Comparison of ENCODE assay signal across 25 cellular contexts in genomic region chr4:52058275-52058674, GRCh38. TPM values are rescaled to one million over a fixed set of nuclear protein-coding genes. Genes with fewer than 3 reads are reported as not detected.
DNase-seq lines count a peak whose midpoint lies in the region; ATAC-seq and TF ChIP-seq lines count a peak whose summit lies in the region.
"Had no signal": no experiment of that assay in that cellular context is flagged by ENCODE, and none has a peak within 500 bp of the region (broad histone marks: within the 10 kb centered on the region; RNA-seq: fewer than 3 reads in every experiment).

No MANE protein-coding gene starts in this region.

- ATAC-seq in IMR-90 (ENCODE audit: low read depth): no peak
- peak; percentile 90 for ATAC-seq in left lobe of liver
- no peak for ATAC-seq in HG02885 (IDR thresholded peaks at IDR 0.05; ENCODE audit: poor library complexity, unreplicated experiment)
- ATAC-seq: A549, GM23338, HCT116 had no signal

- H2BK120ac ChIP-seq in IMR-90 (ENCODE audit: low read depth, low read length): no peak overlapping the region

- no peaks in the 10 kb centered on the region for H3K9me3 Mint-ChIP-seq in MCF 10A (ENCODE audit: unreplicated experiment)
- H3K9me3 Mint-ChIP-seq: CD4-positive, alpha-beta memory T cell; GM23338; H9 had no signal

- H3K14ac ChIP-seq in IMR-90 (replicated peaks; ENCODE audit: low read depth, low read length): no peak overlapping the region

- no peak overlapping the region for H3K23ac ChIP-seq in IMR-90 (ENCODE audit: low read depth, low read length)

- H3K9ac ChIP-seq in IMR-90 (ENCODE audit: low read depth, low read length): no peak overlapping the region

- DNase-seq in breast epithelium (ENCODE audit: low spot score in 2 of 2) (no peak), MCF 10A (ENCODE audit: unreplicated experiment) (no peak), IMR-90 (no peak), left lobe of liver (ENCODE audit: low spot score) (peak; percentile 63), stomach (no peak), NCI-H2107 (lab: John Stamatoyannopoulos, UW) (no peak)
- DNase-seq: 8988T; ACHN; AML-193; BE2C; C1 segment of cervical spinal cord; Calu3; CD4-positive, alpha-beta memory T cell; COR-L47; DMS53; DMS79 treated with DMSO at 0.1 percent for 48 hours; GF-D8; H9 had no signal

- H3K27me3 ChIP-seq in breast epithelium (no peaks in the 10 kb centered on the region), IMR-90 (ENCODE audit: control insufficient read depth, insufficient read depth, low read length) (no peaks in the 10 kb centered on the region), stomach (peaks cover 0 to under 1% (median 0%) of the 10 kb centered on the region in 3 donors)
- H3K27me3 ChIP-seq: BE2C had no signal

- WGBS in IMR-90 (ENCODE audit: extremely low coverage in 2 of 2, insufficient read length in 1 of 2), 2 experiments: no CpG with 5 or more reads among the region's 1 CpG
- 64 to 89% (median 82%) methylated on average over 1 of the region's 1 CpG for WGBS in stomach, 5 donors

- no peak overlapping the region for H2BK5ac ChIP-seq in IMR-90 (ENCODE audit: low read depth, low read length, poor library complexity, severe bottlenecking)

- H4K8ac ChIP-seq in IMR-90 (ENCODE audit: low read depth in 2 of 2, low read length in 2 of 2): no peak overlapping the region

- in situ Hi-C loops in IMR-90 (cut with MboI; ENCODE audit: low sequenced_read_pairs): no loop called here

- POLR2A ChIA-PET in MCF 10A (lab: Yijun Ruan, JAX): interaction anchor here (1.3 kb wide), 1 partner anchor 44 kb away, joined by 3 read pairs; no protein-coding TSS in a partner anchor
- POLR2A ChIA-PET in IMR-90 (lab: Charles Lee; ENCODE audit: unreplicated experiment): no interaction called here

- TF ChIP-seq CTCF in breast epithelium (IDR thresholded peaks at IDR 0.05) (no peak), MCF 10A (IDR thresholded peaks at IDR 0.05; ENCODE audit: unreplicated experiment) (no peak), IMR-90 (conservative IDR thresholded peaks at IDR 0.05; ENCODE audit: low read depth, low read length) (no peak), stomach (IDR thresholded peaks at IDR 0.05) (no peak)

- H3K4me3 ChIP-seq in breast epithelium (no peak overlapping the region), IMR-90 (ENCODE audit: insufficient read depth, low read depth, low read length) (no peak overlapping the region), stomach (no peak overlapping the region)
- H3K4me3 ChIP-seq: A549, GM23338 had no signal

- TF ChIP-seq RAD21 in IMR-90 (IDR thresholded peaks at IDR 0.05; ENCODE audit: low read length): no peak

- TF ChIP-seq EP300 in stomach (IDR thresholded peaks at IDR 0.05): no peak

- no peak overlapping the region for H4K91ac ChIP-seq in IMR-90 (ENCODE audit: insufficient read depth, low read depth, low read length)

- intact Hi-C loops in breast epithelium (cut with DNase I; ENCODE audit: low total_unique reads): no loop called here
- intact Hi-C loops in MCF 10A (cut with micrococcal nuclease): no loop called here
- intact Hi-C loops in IMR-90 (cut with micrococcal nuclease): loop anchor here (10.0 kb wide), 1 partner anchor 63 kb away; no protein-coding TSS in a partner anchor
- intact Hi-C loops in stomach (cut with DNase I; ENCODE audit: low total_unique reads): no loop called here

- H3K4me2 ChIP-seq in IMR-90 (ENCODE audit: low read depth, low read length): no peak overlapping the region
- H3K4me2 ChIP-seq: A549, GM23338 had no signal

- no peak overlapping the region for H3K4me3 Mint-ChIP-seq in MCF 10A (ENCODE audit: unreplicated experiment)
- H3K4me3 Mint-ChIP-seq: CD4-positive, alpha-beta memory T cell; GM23338; H9 had no signal

- H2AFZ ChIP-seq in IMR-90 (replicated peaks; ENCODE audit: low read length, poor library complexity): no peak overlapping the region
- H2AFZ ChIP-seq: GM23338 had no signal

- H3K79me1 ChIP-seq in IMR-90 (ENCODE audit: low read depth in 1 of 2, low read length in 2 of 2): no peaks in the 10 kb centered on the region

- no peaks in the 10 kb centered on the region for H3K9me3 ChIP-seq in breast epithelium
- H3K9me3 ChIP-seq in IMR-90 (ENCODE audit: control insufficient read depth, insufficient read depth, low read length): no peaks in the 10 kb centered on the region
- H3K9me3 ChIP-seq in stomach: no peaks in the 10 kb centered on the region
- H3K9me3 ChIP-seq: A549, BE2C had no signal

- BruUV-seq in MCF 10A (replicated peaks; lab: Mats Ljungman, UMichigan) (no TSS peak), IMR-90 (replicated peaks; lab: Mats Ljungman, UMichigan) (no TSS peak)

- peaks cover 16% of the 10 kb centered on the region for H3K36me3 Mint-ChIP-seq in MCF 10A (ENCODE audit: insufficient read depth, unreplicated experiment)
- H3K36me3 Mint-ChIP-seq: CD4-positive, alpha-beta memory T cell had no signal

- H2BK20ac ChIP-seq in IMR-90 (ENCODE audit: low read depth, low read length): no peak overlapping the region

- no peak overlapping the region for H4K5ac ChIP-seq in IMR-90 (ENCODE audit: low read depth, low read length)

- H3K4me1 ChIP-seq in breast epithelium: peaks cover 0 to 5% of the 10 kb centered on the region in 2 donors
- peaks cover 4% of the 10 kb centered on the region; the same call in 1 of the 2 replicates for H3K4me1 ChIP-seq in IMR-90 (ENCODE audit: control insufficient read depth, insufficient read depth, low read length)
- H3K4me1 ChIP-seq in stomach: peaks cover 0 to 19% (median 16%) of the 10 kb centered on the region in 4 donors
- H3K4me1 ChIP-seq: A549, BE2C had no signal

- no peak overlapping the region for H2AK9ac ChIP-seq in IMR-90 (replicated peaks; ENCODE audit: low read depth, low read length, poor library complexity)

- H3K27ac ChIP-seq in breast epithelium (peak overlapping the region; percentile 59 to 86), IMR-90 (ENCODE audit: insufficient read depth, low read length) (no peak overlapping the region), stomach (peak overlapping the region in 3 of 5 donors; percentile 60 to 64 (median 63))
- H3K27ac ChIP-seq: A549 had no signal

- peak overlapping the region; percentile 11; the same call in 1 of the 2 replicates for H2AK5ac ChIP-seq in IMR-90 (ENCODE audit: low read depth, low read length)

- H3K9me1 ChIP-seq in IMR-90 (ENCODE audit: insufficient read depth, low read length): 0 out of 2 replicates have a peak, but pooled peaks cover 2% of the 10 kb centered on the region

- no peaks in the 10 kb centered on the region for H4K20me1 ChIP-seq in IMR-90 (ENCODE audit: insufficient read depth, low read length)

- H2BK15ac ChIP-seq in IMR-90 (ENCODE audit: low read depth, low read length): no peak overlapping the region

- no peak overlapping the region for H3K27ac Mint-ChIP-seq in MCF 10A (ENCODE audit: low read depth, unreplicated experiment)
- H3K27ac Mint-ChIP-seq: CD4-positive, alpha-beta memory T cell; GM23338; H9 had no signal

- H3K18ac ChIP-seq in IMR-90 (ENCODE audit: low read depth, low read length): peak overlapping the region; percentile 16; the same call in 1 of the 2 replicates

- CTCF ChIA-PET in MCF 10A (lab: Yijun Ruan, JAX) (interaction anchor here (0.6 to 1.3 kb wide), 3 partner anchors 17 to 318 kb away, joined by 3 read pairs; no protein-coding TSS in a partner anchor), IMR-90 (lab: Yijun Ruan, JAX) (no interaction called here)

- no peaks in the 10 kb centered on the region for H3K27me3 Mint-ChIP-seq in MCF 10A (ENCODE audit: insufficient read depth, unreplicated experiment)

- H3K4me1 Mint-ChIP-seq in MCF 10A (ENCODE audit: insufficient read depth, unreplicated experiment): peaks cover 31% of the 10 kb centered on the region

- H3K56ac ChIP-seq in IMR-90 (ENCODE audit: extremely low read depth, insufficient read depth, low read length): no peak overlapping the region

- dilution Hi-C loops in IMR-90 (cut with HindIII; ENCODE audit: low sequenced_read_pairs, unreplicated experiment): no loop called here

- no peaks in the 10 kb centered on the region for H3K36me3 ChIP-seq in breast epithelium
- H3K36me3 ChIP-seq in IMR-90 (ENCODE audit: control insufficient read depth, insufficient read depth, low read length): no peaks in the 10 kb centered on the region
- H3K36me3 ChIP-seq in stomach: no peaks in the 10 kb centered on the region
- H3K36me3 ChIP-seq: BE2C had no signal

- TF ChIP-seq POLR2A in breast epithelium (IDR thresholded peaks at IDR 0.05) (no peak), IMR-90 (IDR thresholded peaks at IDR 0.05; ENCODE audit: low read depth, low read length) (no peak), stomach (IDR thresholded peaks at IDR 0.05) (no peak)

- no peak overlapping the region for H3K4ac ChIP-seq in IMR-90 (ENCODE audit: low read depth, low read length)

TF ChIP-seq in IMR-90, 13 proteins besides CTCF, POLR2A, EP300 and RAD21 (continues in another document):
- TF ChIP-seq RFX5 (IDR thresholded peaks at IDR 0.05; ENCODE audit: low read depth, low read length) (no peak), MXI1 (IDR thresholded peaks at IDR 0.05; ENCODE audit: borderline replicate concordance, low read depth, low read length) (no peak), NFE2L2 (IDR thresholded peaks at IDR 0.05; ENCODE audit: low read depth, low read length) (no peak)

RNA-seq across cellular contexts. Expression of gene SPATA18, which starts 7.2 kb away (rescaled TPM):
- 10 to 100 TPM in 1 of 3 donors, 1 to 10 TPM in 2; 8.8 to 11.0 (median 9.6) TPM for total RNA-seq in breast epithelium
- 23.0 and 28.9 TPM in 2 replicates for total RNA-seq in MCF 10A (2022)
- 4.7 and 5.0 TPM in 2 replicates for total RNA-seq in IMR-90 (2012; rRNA removed)
- polyA plus RNA-seq in IMR-90 (2012; rRNA removed): 2.4 and 3.0 TPM in 2 replicates
- 2.2 and 2.8 TPM in 2 replicates for polyA plus RNA-seq in IMR-90 (2012; cell fraction: cytosol; rRNA removed)
- polyA plus RNA-seq in IMR-90 (2012; cell fraction: nucleus; rRNA removed; ENCODE audit: low replicate concordance): 3.4 and 10.2 TPM in 2 replicates
- total RNA-seq in left lobe of liver: 2.5 TPM
- 10 to 100 TPM in 2 of 5 donors, 1 to 10 TPM in 2, not detected in 1; 1.8 to 21.1 (median 12.5) TPM for total RNA-seq in stomach
- polyA plus RNA-seq in stomach: 1 to 10 TPM; 1.8 to 3.9 (median 3.3) TPM
- total RNA-seq: Calu3, Daoy, H4 had no signal
- polyA plus RNA-seq: CD4-positive, alpha-beta memory T cell had no signal

RNA-seq across cellular contexts. Expression of gene SGCB, which starts 20.2 kb away (rescaled TPM):
- total RNA-seq in breast epithelium (10 to 100 TPM; 22.2 to 46.6 (median 24.3) TPM), MCF 10A (2022) (27.0 and 28.2 TPM in 2 replicates), IMR-90 (2012; rRNA removed) (16.3 and 25.8 TPM in 2 replicates), left lobe of liver (8.6 TPM), stomach (10 to 100 TPM in 3 of 5 donors, 1 to 10 TPM in 2; 2.9 to 34.3 (median 16.3) TPM)
- polyA plus RNA-seq in IMR-90 (2012; rRNA removed) (18.3 and 24.0 TPM in 2 replicates), stomach (1 to 10 TPM; 7.5 to 9.2 (median 8.9) TPM)
- polyA plus RNA-seq in IMR-90 (2012; cell fraction: cytosol; rRNA removed): 5.1 and 6.6 TPM in 2 replicates
- polyA plus RNA-seq in IMR-90 (2012; cell fraction: nucleus; rRNA removed; ENCODE audit: low replicate concordance): 1.3 and 6.9 TPM in 2 replicates

RNA-seq across cellular contexts. Expression of gene LRRC66, which starts 38.1 kb away (rescaled TPM):
- total RNA-seq in breast epithelium: under 1 TPM; 0.29 to 0.48 (median 0.33) TPM
- 0.37 and 0.52 TPM in 2 replicates for total RNA-seq in MCF 10A (2022)
- total RNA-seq in IMR-90 (2012; rRNA removed): under 0.01 and 0.18 TPM in 2 replicates
- polyA plus RNA-seq in IMR-90 (2012; rRNA removed): 0.09 and 0.10 TPM in 2 replicates
- polyA plus RNA-seq in IMR-90 (2012; cell fraction: cytosol; rRNA removed): 0.01 and 0.03 TPM in 2 replicates
- 0.40 and 0.88 TPM in 2 replicates for polyA plus RNA-seq in IMR-90 (2012; cell fraction: nucleus; rRNA removed; ENCODE audit: low replicate concordance)
- 0.18 TPM for total RNA-seq in left lobe of liver
- total RNA-seq in stomach: 1 to 10 TPM in 3 of 5 donors, not detected in 2; 2.9 to 5.1 (median 3.6) TPM
- 1 to 10 TPM in 1 of 3 donors, under 1 TPM in 2; 0.12 to 2.1 (median 0.18) TPM for polyA plus RNA-seq in stomach
- total RNA-seq: Calu3, Daoy, G401, H9 had no signal
- polyA plus RNA-seq: GM23338 had no signal
